Comparison of ENCODE assay signal across 8 cellular contexts in genomic region chr12:6423267-6424007, GRCh38. TPM values are rescaled to one million over a fixed set of nuclear protein-coding genes. Genes with fewer than 3 reads are reported as not detected.
DNase-seq lines count a peak whose midpoint lies in the region; ATAC-seq and FAIRE-seq lines count a peak whose summit lies in the region.

No MANE protein-coding gene starts in this region.

- DNase-seq in NCI-H526 (lab: John Stamatoyannopoulos, UW) = peak; percentile 80 to 91
- DNase-seq in activated CD4-positive, alpha-beta T cell treated with anti-CD3 and anti-CD28 coated beads for 1 hour = peak; percentile 65
- DNase-seq in cerebellum (ENCODE audit: low spot score) = peak; percentile 83
- peak; percentile 90 for DNase-seq in kidney tubule cell (ENCODE audit: low spot score)
- peak; percentile 62 for DNase-seq in stimulated activated CD4-positive, alpha-beta T cell treated with anti-CD3 and anti-CD28 coated beads, Interleukin-4, amount 100 ng/mL, for 1 hour

- peak; percentile 89 for FAIRE-seq in G401.6 (lab: Jason Lieb, UNC)

- ATAC-seq in HG03460 (IDR thresholded peaks at IDR 0.05; ENCODE audit: unreplicated experiment) (peak; percentile 42), GM19023 (IDR thresholded peaks at IDR 0.05; ENCODE audit: unreplicated experiment) (no peak)

RNA-seq across cellular contexts. Expression of gene CD27, which starts 21.3 kb away (rescaled TPM):
- total RNA-seq in cerebellum = not detected

RNA-seq across cellular contexts. Expression of gene TAPBPL, which starts 28.4 kb away (rescaled TPM):
- 3.1 TPM for total RNA-seq in cerebellum

RNA-seq across cellular contexts. Expression of gene LTBR, which starts 39.5 kb away (rescaled TPM):
- total RNA-seq in cerebellum = 3.1 TPM

RNA-seq across cellular contexts. Expression of gene VAMP1, which starts 47.0 kb away (rescaled TPM):
- total RNA-seq in cerebellum = 10.5 TPM

RNA-seq across cellular contexts. Expression of gene SCNN1A, which starts 48.1 kb away (rescaled TPM):
- total RNA-seq in cerebellum = not detected
